In the genomic region with DNA sequence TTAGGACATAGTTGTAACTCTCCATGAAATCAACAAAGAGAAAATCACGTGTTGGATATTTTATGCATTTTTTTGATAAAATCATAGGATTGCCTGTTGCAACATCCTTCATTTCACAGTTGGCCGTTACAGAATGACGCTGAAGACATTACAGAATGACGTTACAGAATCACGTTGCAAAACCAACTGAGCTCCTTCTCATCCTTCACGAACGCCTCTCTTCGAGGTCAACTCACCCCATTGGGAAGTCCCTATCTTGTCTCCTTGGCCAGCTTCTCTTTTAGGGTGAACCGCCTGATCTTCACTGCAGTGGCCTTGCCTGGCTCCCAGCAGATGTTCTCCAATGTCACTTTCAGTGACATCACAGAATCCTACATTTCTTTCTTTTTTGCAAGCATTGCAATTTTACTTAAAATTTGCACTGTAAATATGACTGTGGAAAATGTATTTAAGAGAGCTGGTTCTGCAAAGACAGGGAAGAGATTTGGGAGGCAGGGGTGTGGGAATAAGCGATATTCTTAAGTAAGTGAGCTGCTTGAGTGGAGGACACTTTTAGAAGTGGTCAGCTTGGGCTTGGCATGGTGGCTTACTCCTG, we compare ENCODE assay signal across 22 cellular contexts. TPM values are rescaled to one million over a fixed set of nuclear protein-coding genes. Genes with fewer than 3 reads are reported as not detected.
"Had no signal": no experiment of that assay in that cellular context is flagged by ENCODE, and none has a peak within 500 bp of the region (broad histone marks: within the 10 kb centered on the region; RNA-seq: fewer than 3 reads in every experiment).

No MANE protein-coding gene starts in this region.

- H3K4me1 ChIP-seq: breast epithelium had no signal

- H3K27me3 ChIP-seq: breast epithelium, hepatocyte, testis had no signal

- H3K4me2 ChIP-seq: hepatocyte had no signal

- H3K36me3 ChIP-seq: breast epithelium had no signal

- H3K27ac Mint-ChIP-seq: activated CD4-positive, alpha-beta memory T cell treated with anti-CD3 and anti-CD28 coated beads, Interleukin-2, amount 10 ng/mL, durations not matched to agents 7 days and 5 days; endodermal cell; stimulated activated naive CD8-positive, alpha-beta T cell treated with anti-CD3 and anti-CD28 coated beads, Interleukin-15, Interleukin-2, amounts not matched to agents 100 ng/mL and 50 ng/mL, for 24 hours had no signal

- H3K9me3 Mint-ChIP-seq: activated CD4-positive, alpha-beta memory T cell treated with anti-CD3 and anti-CD28 coated beads, Interleukin-2, amount 10 ng/mL, durations not matched to agents 7 days and 5 days; endodermal cell; stimulated activated naive CD8-positive, alpha-beta T cell treated with anti-CD3 and anti-CD28 coated beads, Interleukin-15, Interleukin-2, amounts not matched to agents 100 ng/mL and 50 ng/mL, for 24 hours had no signal

- H3K27ac ChIP-seq: breast epithelium, hepatocyte, VCaP had no signal

- DNase-seq: activated CD4-positive, alpha-beta memory T cell treated with anti-CD3 and anti-CD28 coated beads, Interleukin-2, amount 10 ng/mL, durations not matched to agents 7 days and 5 days; activated CD8-positive, alpha-beta memory T cell treated with anti-CD3 and anti-CD28 coated beads, Interleukin-2, amount 50 U/mL, for 48 hours; activated naive CD4-positive, alpha-beta T cell; dermis blood vessel endothelial cell; endodermal cell; mesendoderm; stimulated activated CD4-positive, alpha-beta T cell treated with anti-CD3 and anti-CD28 coated beads, Interleukin-4, amount 100 ng/mL, for 1 hour; stimulated activated CD8-positive, alpha-beta memory T cell treated with anti-CD3 and anti-CD28 coated beads, Interleukin-4, amount 100 ng/mL, for 48 hours; T-helper 1 cell; testis had no signal

- H3K4me3 ChIP-seq: breast epithelium, hepatocyte, testis had no signal

- H3K4me3 Mint-ChIP-seq: activated CD4-positive, alpha-beta memory T cell treated with anti-CD3 and anti-CD28 coated beads, Interleukin-2, amount 10 ng/mL, durations not matched to agents 7 days and 5 days; endodermal cell; stimulated activated naive CD8-positive, alpha-beta T cell treated with anti-CD3 and anti-CD28 coated beads, Interleukin-15, Interleukin-2, amounts not matched to agents 100 ng/mL and 50 ng/mL, for 24 hours had no signal

- H3K9me3 ChIP-seq: breast epithelium, testis had no signal

- H3K27me3 Mint-ChIP-seq: stimulated activated naive CD8-positive, alpha-beta T cell treated with anti-CD3 and anti-CD28 coated beads, Interleukin-15, Interleukin-2, amounts not matched to agents 100 ng/mL and 50 ng/mL, for 24 hours had no signal

- H2AFZ ChIP-seq: hepatocyte had no signal

- H3K79me2 ChIP-seq: hepatocyte had no signal

- H3K4me1 Mint-ChIP-seq: activated CD4-positive, alpha-beta memory T cell treated with anti-CD3 and anti-CD28 coated beads, Interleukin-2, amount 10 ng/mL, durations not matched to agents 7 days and 5 days had no signal

RNA-seq across cellular contexts. Expression of a gene that starts 5.0 kb away (rescaled TPM):
- total RNA-seq: activated CD4-positive, alpha-beta memory T cell treated with anti-CD3 and anti-CD28 coated beads, Interleukin-2, amount 10 ng/mL, durations not matched to agents 7 days and 5 days; dermis blood vessel endothelial cell; endodermal cell; hepatocyte; kidney epithelial cell had no signal
- polyA plus RNA-seq: aorta, hepatocyte, liver had no signal

RNA-seq across cellular contexts. Expression of a gene that starts 5.7 kb away (rescaled TPM):
- total RNA-seq: activated CD4-positive, alpha-beta memory T cell treated with anti-CD3 and anti-CD28 coated beads, Interleukin-2, amount 10 ng/mL, durations not matched to agents 7 days and 5 days; cerebellum; dermis blood vessel endothelial cell; endodermal cell; hepatocyte; kidney epithelial cell; liver had no signal
- polyA plus RNA-seq: aorta, hepatocyte, liver, neural cell had no signal

RNA-seq across cellular contexts. Expression of a gene that starts 16.1 kb away (rescaled TPM):
- total RNA-seq: activated CD4-positive, alpha-beta memory T cell treated with anti-CD3 and anti-CD28 coated beads, Interleukin-2, amount 10 ng/mL, durations not matched to agents 7 days and 5 days; cerebellum; dermis blood vessel endothelial cell; kidney epithelial cell; liver; osteoblast had no signal
- polyA plus RNA-seq: neural cell had no signal

RNA-seq across cellular contexts. Expression of a gene that starts 33.2 kb away (rescaled TPM):
- total RNA-seq: aorta, breast epithelium, cerebellum, dermis blood vessel endothelial cell, hepatocyte, kidney epithelial cell, testis had no signal
- polyA plus RNA-seq: liver, neural cell had no signal

RNA-seq across cellular contexts. Expression of a gene that starts 50.6 kb away (rescaled TPM):
- total RNA-seq: activated CD4-positive, alpha-beta memory T cell treated with anti-CD3 and anti-CD28 coated beads, Interleukin-2, amount 10 ng/mL, durations not matched to agents 7 days and 5 days; aorta; breast epithelium; cerebellum; dermis blood vessel endothelial cell; hepatocyte; kidney epithelial cell; liver; osteoblast; testis; ureter had no signal
- polyA plus RNA-seq: aorta, esophagus, hepatocyte, liver, neural cell had no signal
